1 cellular context compared by ENCODE assay signal in the genomic region with DNA sequence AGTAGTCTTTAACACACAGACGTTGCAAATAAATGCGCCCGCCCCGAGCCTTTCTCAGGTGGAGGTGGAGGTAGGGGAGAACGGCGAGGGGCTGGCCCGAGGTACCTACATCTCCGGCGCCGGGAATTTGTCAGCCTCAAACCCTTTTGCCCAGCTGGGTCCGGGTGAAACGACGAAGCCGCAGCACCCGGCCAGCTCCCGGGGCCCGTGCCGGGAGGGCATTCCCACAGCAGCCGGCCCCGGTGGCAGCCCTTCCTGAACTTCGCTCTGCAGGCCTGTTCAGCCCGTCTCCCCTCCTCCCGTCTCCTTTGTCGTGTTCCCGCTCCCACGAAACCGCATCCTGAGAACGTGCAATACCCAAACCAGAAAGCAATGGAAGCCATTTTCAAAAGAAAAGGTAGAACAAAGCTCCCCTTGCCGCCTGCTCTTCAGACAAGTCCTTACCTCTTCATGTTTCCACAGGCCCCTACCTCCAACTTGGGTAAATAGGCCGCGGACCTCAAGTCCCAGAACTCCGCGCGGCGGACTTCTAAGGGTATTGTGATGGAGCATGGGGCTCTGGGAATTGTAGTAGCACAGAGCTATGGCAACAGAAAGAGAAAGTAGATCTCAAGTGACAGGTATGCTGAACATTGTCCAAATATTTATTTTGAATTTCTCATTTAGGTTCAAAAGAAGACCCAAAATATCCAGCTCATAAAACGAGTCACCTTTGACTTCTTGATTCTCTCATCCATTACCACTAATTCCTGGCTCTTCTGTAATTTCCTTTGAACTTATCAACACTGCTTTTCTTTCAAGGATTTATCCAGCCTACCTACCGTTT.
A peak's percentile ranks its signal among the peaks of the same experiment; 100 is the strongest.
TF ChIP-seq lines count a peak whose summit lies in the region.

A gene (minus strand): TSS at position 501 of the 826 bp plus-strand sequence. CDS start 49 bp downstream, at position 452.

TF ChIP-seq in HEK293, 187 proteins besides CTCF, POLR2A, EP300 and RAD21 (continued from another document and continues in another):
- TF ChIP-seq, protein P1, sequence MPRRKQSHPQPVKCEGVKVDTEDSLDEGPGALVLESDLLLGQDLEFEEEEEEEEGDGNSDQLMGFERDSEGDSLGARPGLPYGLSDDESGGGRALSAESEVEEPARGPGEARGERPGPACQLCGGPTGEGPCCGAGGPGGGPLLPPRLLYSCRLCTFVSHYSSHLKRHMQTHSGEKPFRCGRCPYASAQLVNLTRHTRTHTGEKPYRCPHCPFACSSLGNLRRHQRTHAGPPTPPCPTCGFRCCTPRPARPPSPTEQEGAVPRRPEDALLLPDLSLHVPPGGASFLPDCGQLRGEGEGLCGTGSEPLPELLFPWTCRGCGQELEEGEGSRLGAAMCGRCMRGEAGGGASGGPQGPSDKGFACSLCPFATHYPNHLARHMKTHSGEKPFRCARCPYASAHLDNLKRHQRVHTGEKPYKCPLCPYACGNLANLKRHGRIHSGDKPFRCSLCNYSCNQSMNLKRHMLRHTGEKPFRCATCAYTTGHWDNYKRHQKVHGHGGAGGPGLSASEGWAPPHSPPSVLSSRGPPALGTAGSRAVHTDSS (tag by site-specific recombination; IDR thresholded peaks at IDR 0.05), result no peak
- TF ChIP-seq, protein P2, sequence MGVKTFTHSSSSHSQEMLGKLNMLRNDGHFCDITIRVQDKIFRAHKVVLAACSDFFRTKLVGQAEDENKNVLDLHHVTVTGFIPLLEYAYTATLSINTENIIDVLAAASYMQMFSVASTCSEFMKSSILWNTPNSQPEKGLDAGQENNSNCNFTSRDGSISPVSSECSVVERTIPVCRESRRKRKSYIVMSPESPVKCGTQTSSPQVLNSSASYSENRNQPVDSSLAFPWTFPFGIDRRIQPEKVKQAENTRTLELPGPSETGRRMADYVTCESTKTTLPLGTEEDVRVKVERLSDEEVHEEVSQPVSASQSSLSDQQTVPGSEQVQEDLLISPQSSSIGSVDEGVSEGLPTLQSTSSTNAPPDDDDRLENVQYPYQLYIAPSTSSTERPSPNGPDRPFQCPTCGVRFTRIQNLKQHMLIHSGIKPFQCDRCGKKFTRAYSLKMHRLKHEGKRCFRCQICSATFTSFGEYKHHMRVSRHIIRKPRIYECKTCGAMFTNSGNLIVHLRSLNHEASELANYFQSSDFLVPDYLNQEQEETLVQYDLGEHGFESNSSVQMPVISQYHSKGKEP (tag by site-specific recombination; IDR thresholded peaks at IDR 0.05), result no peak
- TF ChIP-seq, protein P3, sequence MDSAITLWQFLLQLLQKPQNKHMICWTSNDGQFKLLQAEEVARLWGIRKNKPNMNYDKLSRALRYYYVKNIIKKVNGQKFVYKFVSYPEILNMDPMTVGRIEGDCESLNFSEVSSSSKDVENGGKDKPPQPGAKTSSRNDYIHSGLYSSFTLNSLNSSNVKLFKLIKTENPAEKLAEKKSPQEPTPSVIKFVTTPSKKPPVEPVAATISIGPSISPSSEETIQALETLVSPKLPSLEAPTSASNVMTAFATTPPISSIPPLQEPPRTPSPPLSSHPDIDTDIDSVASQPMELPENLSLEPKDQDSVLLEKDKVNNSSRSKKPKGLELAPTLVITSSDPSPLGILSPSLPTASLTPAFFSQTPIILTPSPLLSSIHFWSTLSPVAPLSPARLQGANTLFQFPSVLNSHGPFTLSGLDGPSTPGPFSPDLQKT (IDR thresholded peaks at IDR 0.05; ENCODE audit: borderline replicate concordance, low read depth, low read length), result no peak
- TF ChIP-seq, protein P4, sequence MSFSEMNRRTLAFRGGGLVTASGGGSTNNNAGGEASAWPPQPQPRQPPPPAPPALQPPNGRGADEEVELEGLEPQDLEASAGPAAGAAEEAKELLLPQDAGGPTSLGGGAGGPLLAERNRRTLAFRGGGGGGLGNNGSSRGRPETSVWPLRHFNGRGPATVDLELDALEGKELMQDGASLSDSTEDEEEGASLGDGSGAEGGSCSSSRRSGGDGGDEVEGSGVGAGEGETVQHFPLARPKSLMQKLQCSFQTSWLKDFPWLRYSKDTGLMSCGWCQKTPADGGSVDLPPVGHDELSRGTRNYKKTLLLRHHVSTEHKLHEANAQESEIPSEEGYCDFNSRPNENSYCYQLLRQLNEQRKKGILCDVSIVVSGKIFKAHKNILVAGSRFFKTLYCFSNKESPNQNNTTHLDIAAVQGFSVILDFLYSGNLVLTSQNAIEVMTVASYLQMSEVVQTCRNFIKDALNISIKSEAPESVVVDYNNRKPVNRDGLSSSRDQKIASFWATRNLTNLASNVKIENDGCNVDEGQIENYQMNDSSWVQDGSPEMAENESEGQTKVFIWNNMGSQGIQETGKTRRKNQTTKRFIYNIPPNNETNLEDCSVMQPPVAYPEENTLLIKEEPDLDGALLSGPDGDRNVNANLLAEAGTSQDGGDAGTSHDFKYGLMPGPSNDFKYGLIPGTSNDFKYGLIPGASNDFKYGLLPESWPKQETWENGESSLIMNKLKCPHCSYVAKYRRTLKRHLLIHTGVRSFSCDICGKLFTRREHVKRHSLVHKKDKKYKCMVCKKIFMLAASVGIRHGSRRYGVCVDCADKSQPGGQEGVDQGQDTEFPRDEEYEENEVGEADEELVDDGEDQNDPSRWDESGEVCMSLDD (tag by site-specific recombination; IDR thresholded peaks at IDR 0.05), result no peak
- peak; percentile 49; the same call in 1 of the 2 replicates for TF ChIP-seq YY1 (tag by site-specific recombination; IDR thresholded peaks at IDR 0.05)
- no peak for TF ChIP-seq MEIS1 (CRISPR knock-in tag; IDR thresholded peaks at IDR 0.05; ENCODE audit: borderline replicate concordance)
- TF ChIP-seq ZNF558 (tag by site-specific recombination; IDR thresholded peaks at IDR 0.05), result no peak
- TF ChIP-seq ZNF10 (tag by site-specific recombination; IDR thresholded peaks at IDR 0.05), result peak; percentile 13; the same call in 1 of the 2 replicates
- TF ChIP-seq ZFP41 (tag by site-specific recombination; IDR thresholded peaks at IDR 0.05; ENCODE audit: borderline replicate concordance), result no peak
- TF ChIP-seq, protein P5, sequence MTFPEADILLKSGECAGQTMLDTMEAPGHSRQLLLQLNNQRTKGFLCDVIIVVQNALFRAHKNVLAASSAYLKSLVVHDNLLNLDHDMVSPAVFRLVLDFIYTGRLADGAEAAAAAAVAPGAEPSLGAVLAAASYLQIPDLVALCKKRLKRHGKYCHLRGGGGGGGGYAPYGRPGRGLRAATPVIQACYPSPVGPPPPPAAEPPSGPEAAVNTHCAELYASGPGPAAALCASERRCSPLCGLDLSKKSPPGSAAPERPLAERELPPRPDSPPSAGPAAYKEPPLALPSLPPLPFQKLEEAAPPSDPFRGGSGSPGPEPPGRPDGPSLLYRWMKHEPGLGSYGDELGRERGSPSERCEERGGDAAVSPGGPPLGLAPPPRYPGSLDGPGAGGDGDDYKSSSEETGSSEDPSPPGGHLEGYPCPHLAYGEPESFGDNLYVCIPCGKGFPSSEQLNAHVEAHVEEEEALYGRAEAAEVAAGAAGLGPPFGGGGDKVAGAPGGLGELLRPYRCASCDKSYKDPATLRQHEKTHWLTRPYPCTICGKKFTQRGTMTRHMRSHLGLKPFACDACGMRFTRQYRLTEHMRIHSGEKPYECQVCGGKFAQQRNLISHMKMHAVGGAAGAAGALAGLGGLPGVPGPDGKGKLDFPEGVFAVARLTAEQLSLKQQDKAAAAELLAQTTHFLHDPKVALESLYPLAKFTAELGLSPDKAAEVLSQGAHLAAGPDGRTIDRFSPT (tag by site-specific recombination; IDR thresholded peaks at IDR 0.05), result no peak
- no peak for TF ChIP-seq ZNF174 (tag by site-specific recombination; IDR thresholded peaks at IDR 0.05)
- TF ChIP-seq, protein P6, sequence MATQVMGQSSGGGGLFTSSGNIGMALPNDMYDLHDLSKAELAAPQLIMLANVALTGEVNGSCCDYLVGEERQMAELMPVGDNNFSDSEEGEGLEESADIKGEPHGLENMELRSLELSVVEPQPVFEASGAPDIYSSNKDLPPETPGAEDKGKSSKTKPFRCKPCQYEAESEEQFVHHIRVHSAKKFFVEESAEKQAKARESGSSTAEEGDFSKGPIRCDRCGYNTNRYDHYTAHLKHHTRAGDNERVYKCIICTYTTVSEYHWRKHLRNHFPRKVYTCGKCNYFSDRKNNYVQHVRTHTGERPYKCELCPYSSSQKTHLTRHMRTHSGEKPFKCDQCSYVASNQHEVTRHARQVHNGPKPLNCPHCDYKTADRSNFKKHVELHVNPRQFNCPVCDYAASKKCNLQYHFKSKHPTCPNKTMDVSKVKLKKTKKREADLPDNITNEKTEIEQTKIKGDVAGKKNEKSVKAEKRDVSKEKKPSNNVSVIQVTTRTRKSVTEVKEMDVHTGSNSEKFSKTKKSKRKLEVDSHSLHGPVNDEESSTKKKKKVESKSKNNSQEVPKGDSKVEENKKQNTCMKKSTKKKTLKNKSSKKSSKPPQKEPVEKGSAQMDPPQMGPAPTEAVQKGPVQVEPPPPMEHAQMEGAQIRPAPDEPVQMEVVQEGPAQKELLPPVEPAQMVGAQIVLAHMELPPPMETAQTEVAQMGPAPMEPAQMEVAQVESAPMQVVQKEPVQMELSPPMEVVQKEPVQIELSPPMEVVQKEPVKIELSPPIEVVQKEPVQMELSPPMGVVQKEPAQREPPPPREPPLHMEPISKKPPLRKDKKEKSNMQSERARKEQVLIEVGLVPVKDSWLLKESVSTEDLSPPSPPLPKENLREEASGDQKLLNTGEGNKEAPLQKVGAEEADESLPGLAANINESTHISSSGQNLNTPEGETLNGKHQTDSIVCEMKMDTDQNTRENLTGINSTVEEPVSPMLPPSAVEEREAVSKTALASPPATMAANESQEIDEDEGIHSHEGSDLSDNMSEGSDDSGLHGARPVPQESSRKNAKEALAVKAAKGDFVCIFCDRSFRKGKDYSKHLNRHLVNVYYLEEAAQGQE (tag by site-specific recombination; IDR thresholded peaks at IDR 0.05), result no peak
- TF ChIP-seq, protein P7, sequence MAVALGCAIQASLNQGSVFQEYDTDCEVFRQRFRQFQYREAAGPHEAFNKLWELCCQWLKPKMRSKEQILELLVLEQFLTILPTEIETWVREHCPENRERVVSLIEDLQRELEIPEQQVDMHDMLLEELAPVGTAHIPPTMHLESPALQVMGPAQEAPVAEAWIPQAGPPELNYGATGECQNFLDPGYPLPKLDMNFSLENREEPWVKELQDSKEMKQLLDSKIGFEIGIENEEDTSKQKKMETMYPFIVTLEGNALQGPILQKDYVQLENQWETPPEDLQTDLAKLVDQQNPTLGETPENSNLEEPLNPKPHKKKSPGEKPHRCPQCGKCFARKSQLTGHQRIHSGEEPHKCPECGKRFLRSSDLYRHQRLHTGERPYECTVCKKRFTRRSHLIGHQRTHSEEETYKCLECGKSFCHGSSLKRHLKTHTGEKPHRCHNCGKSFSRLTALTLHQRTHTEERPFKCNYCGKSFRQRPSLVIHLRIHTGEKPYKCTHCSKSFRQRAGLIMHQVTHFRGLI (tag by site-specific recombination; IDR thresholded peaks at IDR 0.05), result no peak
- TF ChIP-seq ZFP3 (tag by site-specific recombination; IDR thresholded peaks at IDR 0.05; ENCODE audit: low read depth), result no peak
- no peak for TF ChIP-seq ZNF175 (tag by site-specific recombination; IDR thresholded peaks at IDR 0.05)
- TF ChIP-seq ZNF335 (tag by site-specific recombination; conservative IDR thresholded peaks at IDR 0.05), result peak; percentile 85
- TF ChIP-seq ZBTB7A (tag by site-specific recombination; IDR thresholded peaks at IDR 0.05; ENCODE audit: low read depth), result no peak
- TF ChIP-seq, protein P8, sequence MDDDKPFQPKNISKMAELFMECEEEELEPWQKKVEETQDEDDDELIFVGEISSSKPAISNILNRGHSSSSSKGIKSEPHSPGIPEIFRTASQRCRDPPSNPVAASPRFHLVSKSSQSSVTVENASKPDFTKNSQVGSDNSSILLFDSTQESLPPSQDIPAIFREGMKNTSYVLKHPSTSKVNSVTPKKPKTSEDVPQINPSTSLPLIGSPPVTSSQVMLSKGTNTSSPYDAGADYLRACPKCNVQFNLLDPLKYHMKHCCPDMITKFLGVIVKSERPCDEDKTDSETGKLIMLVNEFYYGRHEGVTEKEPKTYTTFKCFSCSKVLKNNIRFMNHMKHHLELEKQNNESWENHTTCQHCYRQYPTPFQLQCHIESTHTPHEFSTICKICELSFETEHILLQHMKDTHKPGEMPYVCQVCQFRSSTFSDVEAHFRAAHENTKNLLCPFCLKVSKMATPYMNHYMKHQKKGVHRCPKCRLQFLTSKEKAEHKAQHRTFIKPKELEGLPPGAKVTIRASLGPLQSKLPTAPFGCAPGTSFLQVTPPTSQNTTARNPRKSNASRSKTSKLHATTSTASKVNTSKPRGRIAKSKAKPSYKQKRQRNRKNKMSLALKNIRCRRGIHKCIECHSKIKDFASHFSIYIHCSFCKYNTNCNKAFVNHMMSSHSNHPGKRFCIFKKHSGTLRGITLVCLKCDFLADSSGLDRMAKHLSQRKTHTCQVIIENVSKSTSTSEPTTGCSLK (tag by site-specific recombination; IDR thresholded peaks at IDR 0.05), result no peak
- TF ChIP-seq, protein P9, sequence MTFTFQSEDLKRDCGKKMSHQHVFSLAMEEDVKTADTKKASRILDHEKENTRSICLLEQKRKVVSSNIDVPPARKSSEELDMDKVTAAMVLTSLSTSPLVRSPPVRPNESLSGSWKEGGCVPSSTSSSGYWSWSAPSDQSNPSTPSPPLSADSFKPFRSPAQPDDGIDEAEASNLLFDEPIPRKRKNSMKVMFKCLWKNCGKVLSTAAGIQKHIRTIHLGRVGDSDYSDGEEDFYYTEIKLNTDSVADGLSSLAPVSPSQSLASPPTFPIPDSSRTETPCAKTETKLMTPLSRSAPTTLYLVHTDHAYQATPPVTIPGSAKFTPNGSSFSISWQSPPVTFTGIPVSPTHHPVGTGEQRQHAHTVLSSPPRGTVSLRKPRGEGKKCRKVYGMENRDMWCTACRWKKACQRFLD (tag by site-specific recombination; IDR thresholded peaks at IDR 0.05), result no peak
- TF ChIP-seq, protein P10, sequence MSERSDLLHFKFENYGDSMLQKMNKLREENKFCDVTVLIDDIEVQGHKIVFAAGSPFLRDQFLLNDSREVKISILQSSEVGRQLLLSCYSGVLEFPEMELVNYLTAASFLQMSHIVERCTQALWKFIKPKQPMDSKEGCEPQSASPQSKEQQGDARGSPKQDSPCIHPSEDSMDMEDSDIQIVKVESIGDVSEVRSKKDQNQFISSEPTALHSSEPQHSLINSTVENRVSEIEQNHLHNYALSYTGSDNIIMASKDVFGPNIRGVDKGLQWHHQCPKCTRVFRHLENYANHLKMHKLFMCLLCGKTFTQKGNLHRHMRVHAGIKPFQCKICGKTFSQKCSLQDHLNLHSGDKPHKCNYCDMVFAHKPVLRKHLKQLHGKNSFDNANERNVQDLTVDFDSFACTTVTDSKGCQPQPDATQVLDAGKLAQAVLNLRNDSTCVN (tag by site-specific recombination; optimal IDR thresholded peaks at IDR 0.05), result no peak
- TF ChIP-seq SP2 (tag by site-specific recombination; IDR thresholded peaks at IDR 0.05), result no peak
- TF ChIP-seq, protein P11, sequence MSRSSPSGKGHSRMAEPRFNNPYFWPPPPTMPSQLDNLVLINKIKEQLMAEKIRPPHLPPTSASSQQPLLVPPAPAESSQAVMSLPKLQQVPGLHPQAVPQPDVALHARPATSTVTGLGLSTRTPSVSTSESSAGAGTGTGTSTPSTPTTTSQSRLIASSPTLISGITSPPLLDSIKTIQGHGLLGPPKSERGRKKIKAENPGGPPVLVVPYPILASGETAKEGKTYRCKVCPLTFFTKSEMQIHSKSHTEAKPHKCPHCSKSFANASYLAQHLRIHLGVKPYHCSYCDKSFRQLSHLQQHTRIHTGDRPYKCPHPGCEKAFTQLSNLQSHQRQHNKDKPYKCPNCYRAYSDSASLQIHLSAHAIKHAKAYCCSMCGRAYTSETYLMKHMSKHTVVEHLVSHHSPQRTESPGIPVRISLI (tag by site-specific recombination; IDR thresholded peaks at IDR 0.05), result no peak
- TF ChIP-seq, protein P12, sequence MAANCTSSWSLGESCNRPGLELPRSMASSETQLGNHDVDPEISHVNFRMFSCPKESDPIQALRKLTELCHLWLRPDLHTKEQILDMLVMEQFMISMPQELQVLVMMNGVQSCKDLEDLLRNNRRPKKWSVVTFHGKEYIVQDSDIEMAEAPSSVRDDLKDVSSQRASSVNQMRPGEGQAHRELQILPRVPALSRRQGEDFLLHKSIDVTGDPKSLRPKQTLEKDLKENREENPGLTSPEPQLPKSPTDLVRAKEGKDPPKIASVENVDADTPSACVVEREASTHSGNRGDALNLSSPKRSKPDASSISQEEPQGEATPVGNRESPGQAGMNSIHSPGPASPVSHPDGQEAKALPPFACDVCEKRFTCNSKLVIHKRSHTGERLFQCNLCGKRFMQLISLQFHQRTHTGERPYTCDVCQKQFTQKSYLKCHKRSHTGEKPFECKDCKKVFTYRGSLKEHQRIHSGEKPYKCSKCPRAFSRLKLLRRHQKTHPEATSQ (tag by site-specific recombination; IDR thresholded peaks at IDR 0.05), result no peak
